Comparison of ENCODE assay signal across 10 cellular contexts in genomic region chr12:110199360-110200123, GRCh38.
DNase-seq lines count a peak whose midpoint lies in the region; ATAC-seq, FAIRE-seq and TF ChIP-seq lines count a peak whose summit lies in the region.
"Had no signal": no experiment of that assay in that cellular context is flagged by ENCODE, and none has a peak within 500 bp of the region (broad histone marks: within the 10 kb centered on the region; RNA-seq: fewer than 3 reads in every experiment).

No MANE protein-coding gene starts in this region.

- peak; percentile 24 for DNase-seq in activated CD4-positive, alpha-beta T cell treated with anti-CD3 and anti-CD28 coated beads, Interleukin-2, amount 10 ng/mL, durations not matched to agents 7 days and 5 days
- no peak for DNase-seq in activated CD4-positive, alpha-beta T cell treated with anti-CD3 and anti-CD28 coated beads for 1 hour
- peak; percentile 91 for DNase-seq in NCI-H69 (lab: John Stamatoyannopoulos, UW)
- peak; percentile 94 for DNase-seq in endothelial cell of umbilical vein (ENCODE audit: low read depth, low spot score)
- DNase-seq in skeletal muscle cell (ENCODE audit: low read depth), result peak; percentile 50
- DNase-seq in mucosa of gallbladder (ENCODE audit: low spot score), result no peak
- no peak for DNase-seq in activated effector memory CD4-positive, alpha-beta T cell treated with Interleukin-2 at 50 U/mL for 16 hours
- DNase-seq: cerebellar nuclear complex, Right ventricle myocardium superior had no signal

- no peaks in the 10 kb centered on the region for H3K9me1 ChIP-seq in endothelial cell of umbilical vein (replicated peaks; ENCODE audit: control insufficient read depth, extremely low read depth, insufficient read depth, low read length)

- BruUV-seq in endothelial cell of umbilical vein (replicated peaks; lab: Mats Ljungman, UMichigan), result TSS peak; percentile 99

- H3K36me3 ChIP-seq in endothelial cell of umbilical vein (ENCODE audit: control insufficient read depth in 2 of 2, extremely low read depth in 1 of 2, insufficient read depth in 2 of 2, low read length in 2 of 2), result no peaks in the 10 kb centered on the region

- intact Hi-C loops in endothelial cell of umbilical vein (cut with micrococcal nuclease), result loop anchor here (5.0 kb wide), 1 partner anchor 77 kb away; the partner anchor contains the start of gene IFT81

- dilution Hi-C loops in endothelial cell of umbilical vein (cut with MboI; ENCODE audit: extremely low pct_ligation_motif_present, low sequenced_read_pairs), result no loop called here

- no peaks in the 10 kb centered on the region for H3K27me3 ChIP-seq in endothelial cell of umbilical vein (ENCODE audit: control insufficient read depth in 2 of 2, insufficient read depth in 2 of 2, low read length in 2 of 2)

- CTCF ChIA-PET in activated CD4-positive, alpha-beta T cell treated with anti-CD3 and anti-CD28 coated beads, Interleukin-2, amount 10 ng/mL, durations not matched to agents 7 days and 5 days (lab: Charles Lee), result no interaction called here
- CTCF ChIA-PET in endothelial cell of umbilical vein (lab: Charles Lee), result interaction anchor here (0.7 to 1.5 kb wide), 6 partner anchors 9 to 688 kb away, joined by 3 read pairs; partner anchors contain the start of gene ANAPC7

- H3K27ac Mint-ChIP-seq in activated CD4-positive, alpha-beta T cell treated with anti-CD3 and anti-CD28 coated beads, Interleukin-2, amount 10 ng/mL, durations not matched to agents 7 days and 5 days, result peak overlapping the region; percentile 1

- H3K79me2 ChIP-seq in endothelial cell of umbilical vein (ENCODE audit: control insufficient read depth, insufficient read depth, low read length), result no peaks in the 10 kb centered on the region

- peak overlapping the region; percentile 72 for H3K9ac ChIP-seq in endothelial cell of umbilical vein (replicated peaks; ENCODE audit: extremely low read depth, insufficient read depth, low read length)

- no peaks in the 10 kb centered on the region for H3K9me3 Mint-ChIP-seq in activated CD4-positive, alpha-beta T cell treated with anti-CD3 and anti-CD28 coated beads, Interleukin-2, amount 10 ng/mL, durations not matched to agents 7 days and 5 days

- peak overlapping the region; percentile 89 for H3K27ac ChIP-seq in endothelial cell of umbilical vein (ENCODE audit: insufficient read depth, low read depth, low read length)

- no peaks in the 10 kb centered on the region for H4K20me1 ChIP-seq in endothelial cell of umbilical vein (replicated peaks; ENCODE audit: control insufficient read depth, extremely low read depth, insufficient read depth, low read length)

- H3K4me3 ChIP-seq in endothelial cell of umbilical vein (replicated peaks in 1 of 3; ENCODE audit: insufficient read depth in 1 of 3, low read depth in 1 of 3, low read length in 3 of 3) (peak overlapping the region in 1 of 3 experiments; percentile 46), skeletal muscle cell (ENCODE audit: low read depth, low read length) (no peak overlapping the region)

- H3K4me1 Mint-ChIP-seq in activated CD4-positive, alpha-beta T cell treated with anti-CD3 and anti-CD28 coated beads, Interleukin-2, amount 10 ng/mL, durations not matched to agents 7 days and 5 days, result peaks cover 11% of the 10 kb centered on the region

- H3K27me3 Mint-ChIP-seq in activated CD4-positive, alpha-beta T cell treated with anti-CD3 and anti-CD28 coated beads, Interleukin-2, amount 10 ng/mL, durations not matched to agents 7 days and 5 days, result no peaks in the 10 kb centered on the region

- H3K4me1 ChIP-seq in endothelial cell of umbilical vein (ENCODE audit: control insufficient read depth, extremely low read depth, insufficient read depth, low read length), result peaks cover 27% of the 10 kb centered on the region

- no peak overlapping the region for H3K4me3 Mint-ChIP-seq in activated CD4-positive, alpha-beta T cell treated with anti-CD3 and anti-CD28 coated beads, Interleukin-2, amount 10 ng/mL, durations not matched to agents 7 days and 5 days

- POLR2A ChIA-PET in activated CD4-positive, alpha-beta T cell treated with anti-CD3 and anti-CD28 coated beads, Interleukin-2, amount 10 ng/mL, durations not matched to agents 7 days and 5 days (lab: Charles Lee), result no interaction called here
- POLR2A ChIA-PET in endothelial cell of umbilical vein (lab: Charles Lee), result no interaction called here

- ATAC-seq in GM19035 (IDR thresholded peaks at IDR 0.05; ENCODE audit: unreplicated experiment), result no peak

- peak overlapping the region; percentile 87 for H3K4me2 ChIP-seq in endothelial cell of umbilical vein (ENCODE audit: insufficient read depth, low read length)

- H2AFZ ChIP-seq in endothelial cell of umbilical vein (ENCODE audit: low read depth, low read length), result peak overlapping the region; percentile 72

- H3K36me3 Mint-ChIP-seq in activated CD4-positive, alpha-beta T cell treated with anti-CD3 and anti-CD28 coated beads, Interleukin-2, amount 10 ng/mL, durations not matched to agents 7 days and 5 days (ENCODE audit: low read depth), result no peaks in the 10 kb centered on the region

- TF ChIP-seq CTCF in endothelial cell of umbilical vein (IDR thresholded peaks at IDR 0.05; ENCODE audit: extremely low read depth in 1 of 2, insufficient read depth in 1 of 2, low read depth in 1 of 2, low read length in 2 of 2), result no peak

- FAIRE-seq in endothelial cell of umbilical vein (lab: Jason Lieb, UNC), result peak; percentile 90

- no peaks in the 10 kb centered on the region for H3K9me3 ChIP-seq in endothelial cell of umbilical vein (replicated peaks; ENCODE audit: control insufficient read depth, insufficient read depth, low read length)

- no peak for TF ChIP-seq POLR2A in endothelial cell of umbilical vein (IDR thresholded peaks at IDR 0.05; ENCODE audit: low read depth, low read length)

TF ChIP-seq in endothelial cell of umbilical vein, 7 proteins besides CTCF, POLR2A, EP300 and RAD21:
- TF ChIP-seq FOS (IDR thresholded peaks at IDR 0.05; ENCODE audit: borderline replicate concordance, insufficient read depth, low read length) (peak; percentile 77), EZH2 (IDR thresholded peaks at IDR 0.05; ENCODE audit: borderline replicate concordance, low read depth, low read length, severe bottlenecking) (no peak), MYC (IDR thresholded peaks at IDR 0.05; ENCODE audit: low read depth, low read length) (no peak), MAX (IDR thresholded peaks at IDR 0.05; ENCODE audit: insufficient read depth, insufficient read length) (no peak), GATA2 (IDR thresholded peaks at IDR 0.05; ENCODE audit: insufficient read depth, insufficient read length, low read depth, low read length) (no peak), JUN (IDR thresholded peaks at IDR 0.05; ENCODE audit: borderline replicate concordance, insufficient read depth, insufficient read length, low read depth) (peak; percentile 53), POLR2AphosphoS5 (IDR thresholded peaks at IDR 0.05; ENCODE audit: insufficient read depth, low read depth, low read length) (peak; percentile 50)

Comparison
In these comparisons a context has a peak if more than half of its experiments do, and no peak if none do; other contexts are left out.
1. DNase-seq: peak in activated CD4-positive, alpha-beta T cell treated with anti-CD3 and anti-CD28 coated beads, Interleukin-2, amount 10 ng/mL, durations not matched to agents 7 days and 5 days (single experiment), NCI-H69 (single experiment), endothelial cell of umbilical vein (single experiment) and skeletal muscle cell (single experiment); none in activated CD4-positive, alpha-beta T cell treated with anti-CD3 and anti-CD28 coated beads for 1 hour (single experiment), mucosa of gallbladder (single experiment) and activated effector memory CD4-positive, alpha-beta T cell treated with Interleukin-2 at 50 U/mL for 16 hours (single experiment).